Comparison of ENCODE assay signal across 9 cellular contexts in genomic region chr10:13271552-13272163, GRCh38. TPM values are rescaled to one million over a fixed set of nuclear protein-coding genes. Genes with fewer than 3 reads are reported as not detected.
DNase-seq lines count a peak whose midpoint lies in the region; ATAC-seq lines count a peak whose summit lies in the region.
"Had no signal": no experiment of that assay in that cellular context is flagged by ENCODE, and none has a peak within 500 bp of the region (broad histone marks: within the 10 kb centered on the region; RNA-seq: fewer than 3 reads in every experiment).

No MANE protein-coding gene starts in this region.

- peak; percentile 75 for DNase-seq in ELF-1 (ENCODE audit: low read depth, low spot score)
- peak; percentile 64 for DNase-seq in RPMI8226
- DNase-seq in activated naive CD4-positive, alpha-beta T cell treated with anti-CD3 and anti-CD28 coated beads, Interleukin-2, amount 50 U/mL, for 72 hours (ENCODE audit: low spot score in 2 of 2) = peak in 1 of 2 donors; percentile 29
- peak; percentile 58 for DNase-seq in iPS DF 4.7 (ENCODE audit: extremely low read depth, low spot score)
- DNase-seq in stimulated activated CD4-positive, alpha-beta T cell treated with anti-CD3 and anti-CD28 coated beads, Interleukin-2, amount 100 ng/mL, for 24 hours = peak; percentile 38 to 54

- H3K27ac Mint-ChIP-seq in activated naive CD4-positive, alpha-beta T cell treated with anti-CD3 and anti-CD28 coated beads, Interleukin-2, amount 50 U/mL, for 72 hours = no peak overlapping the region
- H3K27ac Mint-ChIP-seq: activated naive CD8-positive, alpha-beta T cell had no signal

- H3K36me3 Mint-ChIP-seq in activated naive CD4-positive, alpha-beta T cell treated with anti-CD3 and anti-CD28 coated beads, Interleukin-2, amount 50 U/mL, for 72 hours = no peaks in the 10 kb centered on the region

- ATAC-seq in HG02610 (IDR thresholded peaks at IDR 0.05; ENCODE audit: unreplicated experiment) (peak; percentile 64), GM19328 (IDR thresholded peaks at IDR 0.05; ENCODE audit: unreplicated experiment) (no peak), GM18511 (IDR thresholded peaks at IDR 0.05; ENCODE audit: unreplicated experiment) (no peak)
- peak; percentile 50 to 69 for ATAC-seq in activated naive CD4-positive, alpha-beta T cell treated with anti-CD3 and anti-CD28 coated beads, Interleukin-2, amount 50 U/mL, for 72 hours

- no peaks in the 10 kb centered on the region for H3K9me3 Mint-ChIP-seq in activated naive CD4-positive, alpha-beta T cell treated with anti-CD3 and anti-CD28 coated beads, Interleukin-2, amount 50 U/mL, for 72 hours

RNA-seq across cellular contexts. Expression of gene PHYH, which starts 28.2 kb away (rescaled TPM):
- 10 to 100 TPM; 14.0 to 17.5 TPM for total RNA-seq in activated naive CD4-positive, alpha-beta T cell treated with anti-CD3 and anti-CD28 coated beads, Interleukin-2, amount 50 U/mL, for 72 hours

RNA-seq across cellular contexts. Expression of gene UCMA, which starts 37.5 kb away (rescaled TPM):
- total RNA-seq in activated naive CD4-positive, alpha-beta T cell treated with anti-CD3 and anti-CD28 coated beads, Interleukin-2, amount 50 U/mL, for 72 hours = not detected

Comparison
In these comparisons a context has a peak if more than half of its experiments do, and no peak if none do; other contexts are left out.
1. ATAC-seq: peak in HG02610 (single experiment) and activated naive CD4-positive, alpha-beta T cell treated with anti-CD3 and anti-CD28 coated beads, Interleukin-2, amount 50 U/mL, for 72 hours (2 of 2); none in GM19328 (single experiment) and GM18511 (single experiment).